28 cellular contexts compared by ENCODE assay signal in genomic region chr3:120608506-120608905, GRCh38.
"Had no signal": no experiment of that assay in that cellular context is flagged by ENCODE, and none has a peak within 500 bp of the region (broad histone marks: within the 10 kb centered on the region; RNA-seq: fewer than 3 reads in every experiment).

No MANE protein-coding gene starts in this region.

- ATAC-seq: activated CD4-positive, CD25-positive, alpha-beta regulatory T cell treated with anti-CD3 and anti-CD28 coated beads, Interleukin-2, amount 50 U/mL, for 24 hours; activated CD8-positive, alpha-beta T cell treated with anti-CD3 and anti-CD28 coated beads for 36 hours; activated naive CD4-positive, alpha-beta T cell treated with anti-CD3 and anti-CD28 coated beads, Interleukin-2, amount 50 U/mL, for 72 hours; activated T-cell treated with anti-CD3 and anti-CD28 coated beads, Interleukin-2, amount 50 U/mL, for 4 hours; activated T-helper 17 cell treated with anti-CD3 and anti-CD28 coated beads, Interleukin-2, amount 50 U/mL, for 72 hours; esophagus mucosa; T-helper 17 cell had no signal

- H3K4me3 ChIP-seq: ascending aorta, breast epithelium, cardiac muscle cell had no signal

- H3K4me1 ChIP-seq: ascending aorta, breast epithelium had no signal

- H3K27ac ChIP-seq: ascending aorta, breast epithelium, cardiac muscle cell, WERI-Rb-1 had no signal

- H3K36me3 ChIP-seq: breast epithelium, cardiac muscle cell, WERI-Rb-1 had no signal

- H3K27me3 ChIP-seq: ascending aorta, breast epithelium, cardiac muscle cell had no signal

- H3K9me3 ChIP-seq: ascending aorta, breast epithelium had no signal

- DNase-seq: activated B cell treated with CpG ODN at 0.5 μM for 24 hours; activated CD4-positive, alpha-beta T cell treated with anti-CD3 and anti-CD28 coated beads for 48 hours; activated CD4-positive, alpha-beta T cell treated with anti-CD3 and anti-CD28 coated beads, Interleukin-2, amount 50 U/mL, for 1 hour; activated CD4-positive, alpha-beta T cell treated with anti-CD3 and anti-CD28 coated beads, Interleukin-2, amount 50 U/mL, for 48 hours; activated CD8-positive, alpha-beta memory T cell treated with anti-CD3 and anti-CD28 coated beads for 24 hours; activated CD8-positive, alpha-beta T cell treated with anti-CD3 and anti-CD28 coated beads for 36 hours; activated effector memory CD4-positive, alpha-beta T cell treated with anti-CD3 and anti-CD28 coated beads, Interleukin-2, amount 50 U/mL, for 16 hours; activated naive CD4-positive, alpha-beta T cell; activated naive CD4-positive, alpha-beta T cell treated with anti-CD3 and anti-CD28 coated beads, Interleukin-2, amount 10 ng/mL, durations not matched to agents 7 days and 5 days; activated naive CD8-positive, alpha-beta T cell treated with anti-CD3 and anti-CD28 coated beads, Interleukin-2, amount 10 ng/mL, durations not matched to agents 7 days and 5 days; activated T-cell treated with anti-CD3 and anti-CD28 coated beads, Interleukin-2, amount 50 U/mL, for 4 hours; central memory CD4-positive, alpha-beta T cell; cortex of kidney; effector memory CD4-positive, alpha-beta T cell; endodermal cell; foreskin fibroblast; head of caudate nucleus; hippocampal formation; T-helper 17 cell; T1000; WERI-Rb-1 had no signal
